In the genomic region with DNA sequence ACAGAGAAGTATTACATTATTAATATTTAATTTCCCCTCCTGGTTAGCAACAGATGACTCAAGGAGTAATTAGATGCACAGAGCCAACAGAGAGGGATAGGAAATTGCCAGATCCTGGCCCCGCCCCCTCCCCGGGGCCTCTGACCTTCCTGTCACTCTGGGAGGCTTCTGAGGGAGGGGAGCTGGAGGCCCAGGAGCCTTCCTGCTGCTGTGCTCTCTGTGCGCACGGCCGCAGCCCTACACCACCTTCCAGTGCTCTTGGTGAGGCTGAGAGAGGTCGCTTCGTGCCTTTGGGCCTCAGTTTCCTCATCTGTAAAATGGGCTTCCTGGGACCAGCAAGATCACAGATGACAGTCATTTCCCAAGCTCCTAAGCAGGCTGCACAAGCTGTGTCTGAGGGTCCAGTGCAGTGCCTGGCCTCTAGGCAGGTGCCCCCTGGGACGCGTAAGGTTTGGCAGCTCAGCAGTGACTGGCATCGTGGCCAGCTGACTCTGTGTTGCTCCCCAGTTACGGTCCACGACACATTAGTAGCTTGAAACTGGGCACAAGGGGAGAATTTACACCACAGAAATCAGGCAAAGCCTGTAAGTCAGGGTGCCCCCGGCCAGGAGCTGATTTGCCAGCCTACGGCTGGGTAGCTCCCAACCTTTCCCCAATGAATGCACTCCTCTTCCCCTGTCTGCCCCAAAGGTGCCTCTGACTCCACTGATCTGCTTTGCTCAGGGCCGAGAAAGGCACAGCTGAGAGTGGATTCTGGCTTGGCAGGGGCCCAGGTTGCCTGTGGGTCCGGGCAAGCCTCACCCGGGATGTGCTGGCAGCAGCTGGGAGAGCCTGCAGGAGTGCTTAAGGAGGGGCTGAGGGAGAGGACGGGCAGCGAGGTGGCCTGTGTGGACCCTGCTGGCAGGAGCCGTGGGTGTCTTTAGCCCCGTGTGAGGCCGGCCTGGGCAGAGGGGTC, we compare ENCODE assay signal across 9 cellular contexts. TPM values are rescaled to one million over a fixed set of nuclear protein-coding genes. Genes with fewer than 3 reads are reported as not detected.
DNase-seq lines count a peak whose midpoint lies in the region; ATAC-seq and TF ChIP-seq lines count a peak whose summit lies in the region.
"Had no signal": no experiment of that assay in that cellular context is flagged by ENCODE, and none has a peak within 500 bp of the region (broad histone marks: within the 10 kb centered on the region; RNA-seq: fewer than 3 reads in every experiment).

No MANE protein-coding gene starts in this region.

- peaks cover 0 to 7% of the 10 kb centered on the region in 2 donors for H3K4me1 ChIP-seq in breast epithelium
- H3K4me1 ChIP-seq: parathyroid adenoma had no signal

- no peak for TF ChIP-seq POLR2A in breast epithelium (IDR thresholded peaks at IDR 0.05)

- no peak overlapping the region for H3K4me3 ChIP-seq in breast epithelium

- no peak for ATAC-seq in activated B cell treated with CpG ODN at 0.5 μM for 24 hours (ENCODE audit: low read depth)
- no peak for ATAC-seq in HG02938 (IDR thresholded peaks at IDR 0.05; ENCODE audit: unreplicated experiment)

- H3K4me3 Mint-ChIP-seq in MCF 10A (ENCODE audit: unreplicated experiment) (no peak overlapping the region), activated B cell treated with CpG ODN at 0.5 μM for 24 hours (peak overlapping the region; percentile 83)

- H3K36me3 ChIP-seq in breast epithelium, result no peaks in the 10 kb centered on the region

- POLR2A ChIA-PET in MCF 10A (lab: Yijun Ruan, JAX), result interaction anchor here (1.2 kb wide), 1 partner anchor 11 kb away, joined by 4 read pairs; no protein-coding TSS in a partner anchor
- POLR2A ChIA-PET in activated B cell treated with CpG ODN at 0.5 μM for 24 hours (lab: Charles Lee), result interaction anchor here (0.6 to 1.7 kb wide), 3 partner anchors 9 to 125 kb away, joined by 3 to 6 read pairs (median 6); a partner anchor contains a TSS

- CTCF ChIA-PET in MCF 10A (lab: Yijun Ruan, JAX), result interaction anchor here (0.6 to 1.9 kb wide), 7 partner anchors 8 to 96 kb away, joined by 3 to 7 read pairs (median 3); no protein-coding TSS in a partner anchor
- CTCF ChIA-PET in activated B cell treated with CpG ODN at 0.5 μM for 24 hours (lab: Charles Lee), result interaction anchor here (0.9 to 1.2 kb wide), 3 partner anchors 8 to 92 kb away, joined by 3 to 5 read pairs (median 4); no protein-coding TSS in a partner anchor

- intact Hi-C loops in MCF 10A (cut with micrococcal nuclease), result no loop called here
- intact Hi-C loops in breast epithelium (cut with DNase I; ENCODE audit: low total_unique reads), result no loop called here
- intact Hi-C loops in activated B cell treated with CpG ODN at 0.5 μM for 24 hours (cut with micrococcal nuclease), result loop anchor here (5.0 to 10.0 kb wide), 5 partner anchors 155 to 1287 kb away; a partner anchor contains a TSS

- BruUV-seq in MCF 10A (replicated peaks; lab: Mats Ljungman, UMichigan), result no TSS peak

- peaks cover 18% of the 10 kb centered on the region for H3K27me3 Mint-ChIP-seq in MCF 10A (ENCODE audit: insufficient read depth, unreplicated experiment)
- H3K27me3 Mint-ChIP-seq in activated B cell treated with CpG ODN at 0.5 μM for 24 hours, result no peaks in the 10 kb centered on the region

- no peak for TF ChIP-seq CTCF in MCF 10A (IDR thresholded peaks at IDR 0.05; ENCODE audit: unreplicated experiment)
- TF ChIP-seq CTCF in breast epithelium (IDR thresholded peaks at IDR 0.05), result no peak
- TF ChIP-seq CTCF in activated B cell treated with CpG ODN at 0.5 μM for 24 hours (IDR thresholded peaks at IDR 0.05), result no peak

- peak overlapping the region in 1 of 2 donors; percentile 43 for H3K27ac ChIP-seq in breast epithelium
- H3K27ac ChIP-seq: parathyroid adenoma had no signal

- H3K27ac Mint-ChIP-seq in MCF 10A (ENCODE audit: low read depth, unreplicated experiment) (no peak overlapping the region), activated B cell treated with CpG ODN at 0.5 μM for 24 hours (peak overlapping the region; percentile 89)

- H3K4me1 Mint-ChIP-seq in MCF 10A (ENCODE audit: insufficient read depth, unreplicated experiment) (peaks cover 15% of the 10 kb centered on the region), activated B cell treated with CpG ODN at 0.5 μM for 24 hours (peaks cover 95% of the 10 kb centered on the region)

- DNase-seq in MCF 10A (ENCODE audit: unreplicated experiment) (peak; percentile 62), breast epithelium (ENCODE audit: low spot score in 2 of 2) (no peak), activated B cell treated with CpG ODN at 0.5 μM for 24 hours (no peak), globus pallidus (ENCODE audit: low spot score) (no peak), DMS153 treated with DMSO at 0.1 percent for 48 hours (lab: John Stamatoyannopoulos, UW; ENCODE audit: unreplicated experiment) (no peak)
- peak; percentile 13 for DNase-seq in effector CD8-positive, alpha-beta T cell (lab: John Stamatoyannopoulos, UW)
- DNase-seq in stimulated activated CD4-positive, alpha-beta T cell treated with anti-CD3 and anti-CD28 coated beads, Interleukin-15, amount 100 ng/mL, for 48 hours (ENCODE audit: low read depth in 2 of 2), result peak; percentile 61 to 65

- no peaks in the 10 kb centered on the region for H3K9me3 ChIP-seq in breast epithelium

- H3K27me3 ChIP-seq in breast epithelium, result peaks cover 0 to 4% of the 10 kb centered on the region in 2 donors

- H3K9me3 Mint-ChIP-seq in MCF 10A (ENCODE audit: unreplicated experiment) (no peaks in the 10 kb centered on the region), activated B cell treated with CpG ODN at 0.5 μM for 24 hours (no peaks in the 10 kb centered on the region)

- H3K36me3 Mint-ChIP-seq in MCF 10A (ENCODE audit: insufficient read depth, unreplicated experiment) (no peaks in the 10 kb centered on the region), activated B cell treated with CpG ODN at 0.5 μM for 24 hours (ENCODE audit: low read depth) (peaks cover 11% of the 10 kb centered on the region)

RNA-seq across cellular contexts. Expression of a gene that starts 2.3 kb away (rescaled TPM):
- total RNA-seq in MCF 10A (2022) (0.96 and 1.4 TPM in 2 replicates), breast epithelium (1 to 10 TPM; 1.8 to 4.3 (median 3.4) TPM), activated B cell treated with CpG ODN at 0.5 μM for 24 hours (35.7 and 35.8 TPM in 2 replicates)

Comparison
In these comparisons a context has a peak if more than half of its experiments do, and no peak if none do; other contexts are left out.
1. DNase-seq: peak in MCF 10A (single experiment), effector CD8-positive, alpha-beta T cell (single experiment) and stimulated activated CD4-positive, alpha-beta T cell treated with anti-CD3 and anti-CD28 coated beads, Interleukin-15, amount 100 ng/mL, for 48 hours (2 of 2); none in breast epithelium (0 of 2), activated B cell treated with CpG ODN at 0.5 μM for 24 hours (single experiment), globus pallidus (single experiment) and DMS153 treated with DMSO at 0.1 percent for 48 hours (single experiment).